Comparison of ENCODE assay signal across 8 cellular contexts in the genomic region with DNA sequence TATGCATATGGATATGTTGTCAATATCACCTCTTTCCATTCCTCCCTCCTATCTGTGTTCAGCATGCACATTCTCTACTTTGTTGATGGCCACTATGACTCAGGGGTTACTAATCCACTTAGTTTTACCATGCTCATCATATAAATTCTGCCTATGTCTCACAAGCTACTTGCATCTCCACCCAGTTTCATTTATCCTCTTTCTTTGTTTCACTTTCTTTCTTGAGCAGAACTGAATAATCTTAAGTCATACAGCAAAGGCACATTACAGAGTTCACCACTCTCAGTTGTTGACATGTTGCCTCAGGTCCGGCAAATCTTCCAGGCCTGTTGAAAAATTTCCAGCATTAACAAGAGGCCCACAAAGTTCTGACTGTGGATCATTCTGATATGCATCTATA.
DNase-seq lines count a peak whose midpoint lies in the region; ATAC-seq and TF ChIP-seq lines count a peak whose summit lies in the region.

No MANE protein-coding gene starts in this region.

- peak overlapping the region; percentile 63 for H3K27ac ChIP-seq in ACC112 (ENCODE audit: low read depth, low read length)
- H3K27ac ChIP-seq in Panc1 (ENCODE audit: low read length) = no peak overlapping the region
- peak overlapping the region; percentile 65 for H3K27ac ChIP-seq in rectal smooth muscle tissue (ENCODE audit: low read depth, low read length)

- peak overlapping the region; percentile 52 for H2AFZ ChIP-seq in ACC112 (ENCODE audit: low read length, unreplicated experiment)

- H3K9ac ChIP-seq in rectal smooth muscle tissue (ENCODE audit: low read length) = no peak overlapping the region

- no peak for TF ChIP-seq CTCF in Panc1 (IDR thresholded peaks at IDR 0.05)

- CTCF ChIA-PET in Panc1 (lab: Charles Lee) = no interaction called here

- in situ Hi-C loops in Panc1 (cut with HindIII; ENCODE audit: low pct_unique_long_range_greater_than_20kb, low sequenced_read_pairs) = no loop called here

- no peaks in the 10 kb centered on the region for H3K9me3 Mint-ChIP-seq in effector memory CD8-positive, alpha-beta T cell

- no peaks in the 10 kb centered on the region for H3K36me3 ChIP-seq in ACC112 (ENCODE audit: insufficient read depth, low read length)
- H3K36me3 ChIP-seq in Panc1 (ENCODE audit: control insufficient read depth, insufficient read depth, low read length) = no peaks in the 10 kb centered on the region
- no peaks in the 10 kb centered on the region for H3K36me3 ChIP-seq in rectal smooth muscle tissue (ENCODE audit: control insufficient read depth, insufficient read depth, low read length)

- peak overlapping the region; percentile 77 to 84 for H3K27ac Mint-ChIP-seq in effector memory CD8-positive, alpha-beta T cell

- intact Hi-C loops in Panc1 (cut with micrococcal nuclease; ENCODE audit: unreplicated experiment) = no loop called here

- peaks cover 0 to 10% of the 10 kb centered on the region in 2 donors for H3K27me3 Mint-ChIP-seq in effector memory CD8-positive, alpha-beta T cell

- H3K36me3 Mint-ChIP-seq in effector memory CD8-positive, alpha-beta T cell (ENCODE audit: insufficient read depth) = no peaks in the 10 kb centered on the region

- no peaks in the 10 kb centered on the region for H3K79me2 ChIP-seq in ACC112 (ENCODE audit: control insufficient read depth, insufficient read depth, low read length, unreplicated experiment)

- no TSS peak for BruUV-seq in Panc1 (replicated peaks; lab: Mats Ljungman, UMichigan)

- no peaks in the 10 kb centered on the region for H3K9me3 ChIP-seq in Panc1 (ENCODE audit: control insufficient read depth, insufficient read depth, low read depth, low read length)

- H3K4me1 ChIP-seq in ACC112 (ENCODE audit: control insufficient read depth, insufficient read depth, low read length, unreplicated experiment) (peaks cover 23% of the 10 kb centered on the region), Panc1 (ENCODE audit: control insufficient read depth, insufficient read depth, low read length) (no peaks in the 10 kb centered on the region), rectal smooth muscle tissue (ENCODE audit: control insufficient read depth, insufficient read depth, low read length) (peaks cover 28% of the 10 kb centered on the region)

- peak; percentile 33 for DNase-seq in Panc1 (ENCODE audit: low read depth, low spot score)
- peak in 1 of 3 experiments; percentile 12 for DNase-seq in effector memory CD8-positive, alpha-beta T cell
- no peak for DNase-seq in activated gamma-delta T cell (lab: John Stamatoyannopoulos, UW)
- DNase-seq in NCI-H146 treated with DMSO at 0.1 percent for 48 hours (lab: John Stamatoyannopoulos, UW; ENCODE audit: unreplicated experiment) = no peak

- H3K4me3 Mint-ChIP-seq in effector memory CD8-positive, alpha-beta T cell = peak overlapping the region; percentile 53 to 65

- POLR2A ChIA-PET in Panc1 (lab: Charles Lee) = no interaction called here

- ATAC-seq in GM18517 (IDR thresholded peaks at IDR 0.05; ENCODE audit: unreplicated experiment) = peak; percentile 90
- peak; percentile 84 for ATAC-seq in HG02885 (IDR thresholded peaks at IDR 0.05; ENCODE audit: poor library complexity, unreplicated experiment)
- peak; percentile 63; the same call in 1 of the 2 replicates for ATAC-seq in Panc1
- peak; percentile 73 for ATAC-seq in effector memory CD8-positive, alpha-beta T cell (replicated peaks)

- peaks cover 24 to 34% of the 10 kb centered on the region in 2 donors for H3K4me1 Mint-ChIP-seq in effector memory CD8-positive, alpha-beta T cell (ENCODE audit: low read depth in 2 of 2)

- H3K4me3 ChIP-seq in ACC112 (ENCODE audit: low read depth, low read length) (peak overlapping the region; percentile 64), Panc1 (ENCODE audit: low read depth in 2 of 2, low read length in 2 of 2) (no peak overlapping the region), rectal smooth muscle tissue (ENCODE audit: low read length) (no peak overlapping the region)

- H3K27me3 ChIP-seq in ACC112 (ENCODE audit: insufficient read depth, low read length) (no peaks in the 10 kb centered on the region), Panc1 (ENCODE audit: control insufficient read depth, insufficient read depth, low read length) (peaks cover 8% of the 10 kb centered on the region), rectal smooth muscle tissue (ENCODE audit: control insufficient read depth, insufficient read depth, low read length) (no peaks in the 10 kb centered on the region)
